19 cellular contexts compared by ENCODE assay signal in the genomic region with DNA sequence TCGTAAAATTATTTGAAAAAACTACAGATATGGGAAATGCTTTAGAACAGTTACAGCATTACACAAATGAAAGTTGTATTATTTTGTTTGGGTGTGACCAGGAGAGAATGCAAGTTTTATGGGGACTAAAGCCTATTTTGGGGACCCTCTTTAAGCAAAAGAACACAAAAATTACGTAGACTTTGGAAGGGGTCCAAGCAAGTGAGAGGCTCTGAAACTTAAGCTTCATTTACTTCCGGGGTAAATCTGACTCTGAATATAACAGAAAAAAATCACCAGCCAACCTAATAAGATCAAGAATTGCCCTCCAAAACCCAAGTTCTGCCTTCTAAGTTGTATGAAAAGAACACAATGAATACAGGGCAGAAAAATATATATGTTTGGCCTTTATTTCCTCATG.
"Had no signal": no experiment of that assay in that cellular context is flagged by ENCODE, and none has a peak within 500 bp of the region (broad histone marks: within the 10 kb centered on the region; RNA-seq: fewer than 3 reads in every experiment).

No MANE protein-coding gene starts in this region.

- H3K9me3 ChIP-seq: breast epithelium, suprapubic skin, upper lobe of left lung had no signal

- H3K36me3 ChIP-seq: breast epithelium, suprapubic skin, upper lobe of left lung had no signal

- H3K36me3 Mint-ChIP-seq: activated naive CD8-positive, alpha-beta T cell treated with anti-CD3 and anti-CD28 coated beads, Interleukin-2, amount 10 ng/mL, durations not matched to agents 7 days and 5 days; natural killer cell treated with Interleukin-12 subunit alpha and Interleukin-12 subunit beta and Interleukin-15 and Interleukin-18, amount 100 ng/mL, for 72 hours had no signal

- H3K27me3 Mint-ChIP-seq: activated B cell treated with CpG ODN at 0.5 μM for 24 hours; activated CD4-positive, alpha-beta T cell treated with anti-CD3 and anti-CD28 coated beads, Interleukin-2, amount 10 ng/mL, durations not matched to agents 24 days and 14 days; activated naive CD8-positive, alpha-beta T cell treated with anti-CD3 and anti-CD28 coated beads, Interleukin-2, amount 10 ng/mL, durations not matched to agents 7 days and 5 days; natural killer cell treated with Interleukin-12 subunit alpha and Interleukin-12 subunit beta and Interleukin-15 and Interleukin-18, amount 100 ng/mL, for 72 hours had no signal

- H3K4me3 ChIP-seq: breast epithelium, skin epidermis, suprapubic skin, upper lobe of left lung had no signal

- H3K4me3 Mint-ChIP-seq: activated B cell treated with CpG ODN at 0.5 μM for 24 hours; activated CD4-positive, alpha-beta T cell treated with anti-CD3 and anti-CD28 coated beads, Interleukin-2, amount 10 ng/mL, durations not matched to agents 24 days and 14 days; activated naive CD8-positive, alpha-beta T cell treated with anti-CD3 and anti-CD28 coated beads, Interleukin-2, amount 10 ng/mL, durations not matched to agents 7 days and 5 days; activated T-helper 1 cell treated with anti-CD3 and anti-CD28 coated beads, Interleukin-12 subunit alpha, Interleukin-12 subunit beta, Interleukin-2, Interleukin-4 antibody, amounts not matched to agents 30 ng/mL and 10 ng/mL and 1 ng/mL, durations not matched to agents 14 hours and 24 hours and 36 hours; endodermal cell; natural killer cell treated with Interleukin-12 subunit alpha and Interleukin-12 subunit beta and Interleukin-15 and Interleukin-18, amount 100 ng/mL, for 72 hours had no signal

- H3K4me1 ChIP-seq: breast epithelium, suprapubic skin had no signal

- DNase-seq: activated B cell treated with CpG ODN at 0.5 μM for 24 hours; activated CD4-positive, alpha-beta T cell treated with anti-CD3 and anti-CD28 coated beads, Interleukin-2, amount 10 ng/mL, durations not matched to agents 24 days and 14 days; activated CD8-positive, alpha-beta memory T cell treated with anti-CD3 and anti-CD28 coated beads, Interleukin-2, amount 50 U/mL, for 48 hours; activated naive CD8-positive, alpha-beta T cell treated with anti-CD3 and anti-CD28 coated beads, Interleukin-2, amount 10 ng/mL, durations not matched to agents 7 days and 5 days; anterior cingulate cortex; endodermal cell; kidney glomerular epithelial cell; mesendoderm; nucleus accumbens; posterior cingulate gyrus; stimulated activated naive CD8-positive, alpha-beta T cell treated with anti-CD3 and anti-CD28 coated beads, Interleukin-15, Interleukin-2, amounts not matched to agents 100 U/mL and 50 U/mL, for 24 hours; SW 1271; upper lobe of left lung had no signal

- H3K9me3 Mint-ChIP-seq: activated B cell treated with CpG ODN at 0.5 μM for 24 hours; activated CD4-positive, alpha-beta T cell treated with anti-CD3 and anti-CD28 coated beads, Interleukin-2, amount 10 ng/mL, durations not matched to agents 24 days and 14 days; activated naive CD8-positive, alpha-beta T cell treated with anti-CD3 and anti-CD28 coated beads, Interleukin-2, amount 10 ng/mL, durations not matched to agents 7 days and 5 days; activated T-helper 1 cell treated with anti-CD3 and anti-CD28 coated beads, Interleukin-12 subunit alpha, Interleukin-12 subunit beta, Interleukin-2, Interleukin-4 antibody, amounts not matched to agents 30 ng/mL and 10 ng/mL and 1 ng/mL, durations not matched to agents 14 hours and 24 hours and 36 hours; endodermal cell; natural killer cell treated with Interleukin-12 subunit alpha and Interleukin-12 subunit beta and Interleukin-15 and Interleukin-18, amount 100 ng/mL, for 72 hours had no signal

- ATAC-seq: natural killer cell treated with Interleukin-12 subunit alpha and Interleukin-12 subunit beta and Interleukin-15 and Interleukin-18, amount 100 ng/mL, for 72 hours; stimulated activated naive CD8-positive, alpha-beta T cell treated with anti-CD3 and anti-CD28 coated beads, Interleukin-15, Interleukin-2, amounts not matched to agents 100 U/mL and 50 U/mL, for 24 hours had no signal

- H3K4me1 Mint-ChIP-seq: activated B cell treated with CpG ODN at 0.5 μM for 24 hours; activated CD4-positive, alpha-beta T cell treated with anti-CD3 and anti-CD28 coated beads, Interleukin-2, amount 10 ng/mL, durations not matched to agents 24 days and 14 days; activated naive CD8-positive, alpha-beta T cell treated with anti-CD3 and anti-CD28 coated beads, Interleukin-2, amount 10 ng/mL, durations not matched to agents 7 days and 5 days; endodermal cell had no signal

- FAIRE-seq: TTC549 had no signal

- H3K27ac Mint-ChIP-seq: activated B cell treated with CpG ODN at 0.5 μM for 24 hours; activated CD4-positive, alpha-beta T cell treated with anti-CD3 and anti-CD28 coated beads, Interleukin-2, amount 10 ng/mL, durations not matched to agents 24 days and 14 days; activated naive CD8-positive, alpha-beta T cell treated with anti-CD3 and anti-CD28 coated beads, Interleukin-2, amount 10 ng/mL, durations not matched to agents 7 days and 5 days; activated T-helper 1 cell treated with anti-CD3 and anti-CD28 coated beads, Interleukin-12 subunit alpha, Interleukin-12 subunit beta, Interleukin-2, Interleukin-4 antibody, amounts not matched to agents 30 ng/mL and 10 ng/mL and 1 ng/mL, durations not matched to agents 14 hours and 24 hours and 36 hours; endodermal cell; natural killer cell treated with Interleukin-12 subunit alpha and Interleukin-12 subunit beta and Interleukin-15 and Interleukin-18, amount 100 ng/mL, for 72 hours had no signal

- H3K27ac ChIP-seq: breast epithelium, skin epidermis, suprapubic skin, upper lobe of left lung had no signal

- H3K27me3 ChIP-seq: breast epithelium, suprapubic skin, upper lobe of left lung had no signal
